ENCODE assay signal across 23 cellular contexts in the genomic region with DNA sequence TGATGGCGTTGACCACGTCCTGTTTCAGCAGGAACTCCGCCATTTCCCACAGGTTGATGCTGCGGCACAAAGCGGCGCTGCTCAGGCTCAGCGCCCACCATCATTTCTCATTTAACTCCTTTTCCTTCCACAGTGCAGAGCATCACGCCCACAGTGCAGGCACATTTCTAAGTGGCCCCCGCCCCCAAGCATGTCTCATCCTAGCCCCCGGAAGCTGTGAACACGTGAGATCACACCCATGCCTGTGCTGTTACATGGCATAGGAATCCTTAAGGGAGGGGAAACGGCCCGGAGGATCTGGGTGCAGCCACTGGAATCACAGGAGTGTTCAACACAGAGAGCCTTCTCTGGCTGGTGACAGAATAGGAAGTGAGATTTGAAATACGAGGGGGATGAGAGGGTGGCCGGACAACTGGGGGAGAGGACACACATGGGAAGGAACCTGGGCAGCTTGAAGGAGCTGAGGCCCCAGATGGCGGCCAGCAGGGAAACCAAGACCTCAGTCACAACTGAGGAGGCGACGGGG. TPM values are rescaled to one million over a fixed set of nuclear protein-coding genes. Genes with fewer than 3 reads are reported as not detected.
DNase-seq lines count a peak whose midpoint lies in the region; ATAC-seq and TF ChIP-seq lines count a peak whose summit lies in the region.
"Had no signal": no experiment of that assay in that cellular context is flagged by ENCODE, and none has a peak within 500 bp of the region (broad histone marks: within the 10 kb centered on the region; RNA-seq: fewer than 3 reads in every experiment).

No MANE protein-coding gene starts in this region.

- H3K27ac ChIP-seq in cingulate gyrus (ENCODE audit: low read depth, low read length) = peak overlapping the region; percentile 65
- no peak overlapping the region; the same call in 1 of the 2 replicates for H3K27ac ChIP-seq in RWPE1

- intact Hi-C loops in posterior vena cava (cut with DNase I) = no loop called here

- ATAC-seq in HG03457 (IDR thresholded peaks at IDR 0.05; ENCODE audit: unreplicated experiment) (no peak), GM21381 (IDR thresholded peaks at IDR 0.05; ENCODE audit: unreplicated experiment) (no peak)
- ATAC-seq: HepG2 had no signal

- POLR2A ChIA-PET in RWPE1 (lab: Yijun Ruan, JAX; ENCODE audit: low non-redundant PET) = no interaction called here

- CTCF ChIA-PET in RWPE1 (lab: Yijun Ruan, JAX) = no interaction called here

- peak; percentile 39 for DNase-seq in CD1c-positive myeloid dendritic cell (ENCODE audit: extremely low spot score)
- DNase-seq in middle frontal gyrus (ENCODE audit: extremely low spot score, low spot score) = peak; percentile 39
- DNase-seq in posterior vena cava (ENCODE audit: low spot score) = peak; percentile 37
- DNase-seq in stimulated activated naive CD4-positive, alpha-beta T cell (lab: John Stamatoyannopoulos, UW) = no peak
- no peak for DNase-seq in RWPE1 (ENCODE audit: low spot score)
- DNase-seq: BE2C; Caco-2; CD4-positive, alpha-beta T cell; GDM1; GOT3; KBM-7; NCI-H1105 treated with DMSO at 0.1 percent for 48 hours; NCI-H1694; NCI-H748 treated with DMSO at 0.1 percent for 48 hours; OCI-M1; SHP77 had no signal

- no peak for TF ChIP-seq CTCF in RWPE1 (conservative IDR thresholded peaks at IDR 0.05; ENCODE audit: low read depth)

RNA-seq across cellular contexts. Expression of a gene that starts 4.7 kb away (rescaled TPM):
- 1 to 10 TPM; 5.9 to 6.3 TPM for total RNA-seq in posterior vena cava

RNA-seq across cellular contexts. Expression of a gene that starts 36.7 kb away (rescaled TPM):
- 10 to 100 TPM; 32.3 to 54.2 TPM for total RNA-seq in posterior vena cava
- total RNA-seq: A172; Caco-2; CD4-positive, alpha-beta T cell; Daoy; NCI-H460 had no signal

RNA-seq across cellular contexts. Expression of a gene that starts 42.6 kb away (rescaled TPM):
- total RNA-seq in posterior vena cava = 10 to 100 TPM; 14.7 to 16.4 TPM

Comparison
In these comparisons a context has a peak if more than half of its experiments do, and no peak if none do; other contexts are left out.
1. DNase-seq: peak in CD1c-positive myeloid dendritic cell (single experiment), middle frontal gyrus (single experiment) and posterior vena cava (single experiment); none in stimulated activated naive CD4-positive, alpha-beta T cell (0 of 6) and RWPE1 (single experiment).